Comparison of ENCODE assay signal across 29 cellular contexts in genomic region chr9:23663125-23663524, GRCh38.
"Had no signal": no experiment of that assay in that cellular context is flagged by ENCODE, and none has a peak within 500 bp of the region (broad histone marks: within the 10 kb centered on the region; RNA-seq: fewer than 3 reads in every experiment).

No MANE protein-coding gene starts in this region.

- H3K4me1 Mint-ChIP-seq: activated CD4-positive, alpha-beta T cell treated with anti-CD3 and anti-CD28 coated beads for 36 hours; activated CD4-positive, alpha-beta T cell treated with anti-CD3 and anti-CD28 coated beads, Interleukin-2, amount 10 ng/mL, durations not matched to agents 7 days and 5 days; activated naive CD4-positive, alpha-beta T cell treated with anti-CD3 and anti-CD28 coated beads, Interleukin-2, amount 50 U/mL, for 24 hours; activated naive CD8-positive, alpha-beta T cell treated with anti-CD3 and anti-CD28 coated beads, Interleukin-2, amount 10 ng/mL, durations not matched to agents 7 days and 5 days had no signal

- FAIRE-seq: bronchial epithelial cell had no signal

- ATAC-seq: activated CD4-positive, alpha-beta T cell treated with anti-CD3 and anti-CD28 coated beads for 36 hours; activated CD4-positive, CD25-positive, alpha-beta regulatory T cell treated with anti-CD3 and anti-CD28 coated beads, Interleukin-2, amount 50 U/mL, for 24 hours; activated CD8-positive, alpha-beta T cell treated with anti-CD3 and anti-CD28 coated beads, Interleukin-2, amount 10 ng/mL, durations not matched to agents 7 days and 5 days; Panc1 had no signal

- H3K4me3 Mint-ChIP-seq: activated CD4-positive, alpha-beta T cell treated with anti-CD3 and anti-CD28 coated beads for 36 hours; activated CD4-positive, alpha-beta T cell treated with anti-CD3 and anti-CD28 coated beads, Interleukin-2, amount 10 ng/mL, durations not matched to agents 7 days and 5 days; activated CD8-positive, alpha-beta T cell treated with anti-CD3 and anti-CD28 coated beads, Interleukin-2, amount 10 ng/mL, durations not matched to agents 7 days and 5 days; activated naive CD4-positive, alpha-beta T cell treated with anti-CD3 and anti-CD28 coated beads, Interleukin-2, amount 50 U/mL, for 24 hours; activated naive CD8-positive, alpha-beta T cell treated with anti-CD3 and anti-CD28 coated beads, Interleukin-2, amount 10 ng/mL, durations not matched to agents 7 days and 5 days; activated T-cell treated with anti-CD3 and anti-CD28 coated beads, Interleukin-2, amount 50 U/mL, for 24 hours; brain had no signal

- H3K4me1 ChIP-seq: SJCRH30 had no signal

- H3K27me3 ChIP-seq: SJCRH30 had no signal

- H3K27ac ChIP-seq: SK-N-MC had no signal

- H3K9me3 ChIP-seq: SJCRH30 had no signal

- H3K27me3 Mint-ChIP-seq: activated CD4-positive, alpha-beta T cell treated with anti-CD3 and anti-CD28 coated beads for 36 hours; activated CD4-positive, alpha-beta T cell treated with anti-CD3 and anti-CD28 coated beads, Interleukin-2, amount 10 ng/mL, durations not matched to agents 7 days and 5 days; activated naive CD4-positive, alpha-beta T cell treated with anti-CD3 and anti-CD28 coated beads, Interleukin-2, amount 50 U/mL, for 24 hours; activated naive CD8-positive, alpha-beta T cell treated with anti-CD3 and anti-CD28 coated beads, Interleukin-2, amount 10 ng/mL, durations not matched to agents 7 days and 5 days; activated T-cell treated with anti-CD3 and anti-CD28 coated beads, Interleukin-2, amount 50 U/mL, for 24 hours; brain had no signal

- H3K27ac Mint-ChIP-seq: activated CD4-positive, alpha-beta T cell treated with anti-CD3 and anti-CD28 coated beads for 36 hours; activated CD4-positive, alpha-beta T cell treated with anti-CD3 and anti-CD28 coated beads, Interleukin-2, amount 10 ng/mL, durations not matched to agents 7 days and 5 days; activated CD8-positive, alpha-beta T cell treated with anti-CD3 and anti-CD28 coated beads, Interleukin-2, amount 10 ng/mL, durations not matched to agents 7 days and 5 days; activated naive CD4-positive, alpha-beta T cell treated with anti-CD3 and anti-CD28 coated beads, Interleukin-2, amount 50 U/mL, for 24 hours; activated naive CD8-positive, alpha-beta T cell treated with anti-CD3 and anti-CD28 coated beads, Interleukin-2, amount 10 ng/mL, durations not matched to agents 7 days and 5 days; activated T-cell treated with anti-CD3 and anti-CD28 coated beads, Interleukin-2, amount 50 U/mL, for 24 hours; activated T-helper 2 cell treated with anti-CD3 and anti-CD28 coated beads, Interferon-gamma antibody, Interleukin-2, Interleukin-4, amounts not matched to agents 10 μg/mL and 5 μg/mL and 100 μg/mL, durations not matched to agents 14 hours and 24 hours and 36 hours had no signal

- DNase-seq: activated CD4-positive, alpha-beta T cell treated with anti-CD3 and anti-CD28 coated beads for 36 hours; activated CD4-positive, alpha-beta T cell treated with anti-CD3 and anti-CD28 coated beads, Interleukin-2, amount 10 ng/mL, durations not matched to agents 7 days and 5 days; activated CD4-positive, alpha-beta T cell treated with anti-CD3 and anti-CD28 coated beads, Interleukin-2, amount 50 U/mL, for 48 hours; activated CD8-positive, alpha-beta T cell treated with anti-CD3 and anti-CD28 coated beads, Interleukin-2, amount 10 ng/mL, durations not matched to agents 7 days and 5 days; activated gamma-delta T cell; activated naive CD4-positive, alpha-beta T cell treated with Interleukin-2 at 50 U/mL for 16 hours; activated naive CD8-positive, alpha-beta T cell treated with anti-CD3 and anti-CD28 coated beads, Interleukin-2, amount 10 ng/mL, durations not matched to agents 7 days and 5 days; activated T-cell treated with anti-CD3 and anti-CD28 coated beads, Interleukin-2, amount 50 U/mL, for 24 hours; caudate nucleus; NCI-H1092 treated with DMSO at 0.1 percent for 48 hours; NCI-H1417; NCI-H146; NCI-H187; NCI-H2029 treated with DMSO at 0.1 percent for 48 hours; NCI-H2107; NCI-H2171; NCI-H510A; NCI-H526; NCI-H748 treated with DMSO at 0.1 percent for 48 hours; SHP77; SJCRH30; T1000 had no signal

- H3K9me3 Mint-ChIP-seq: brain had no signal

- H3K4me3 ChIP-seq: SJCRH30, SK-N-MC had no signal

- H3K36me3 Mint-ChIP-seq: activated naive CD4-positive, alpha-beta T cell treated with anti-CD3 and anti-CD28 coated beads, Interleukin-2, amount 50 U/mL, for 24 hours; activated naive CD8-positive, alpha-beta T cell treated with anti-CD3 and anti-CD28 coated beads, Interleukin-2, amount 10 ng/mL, durations not matched to agents 7 days and 5 days had no signal
